ENCODE assay signal across 13 cellular contexts in the genomic region with DNA sequence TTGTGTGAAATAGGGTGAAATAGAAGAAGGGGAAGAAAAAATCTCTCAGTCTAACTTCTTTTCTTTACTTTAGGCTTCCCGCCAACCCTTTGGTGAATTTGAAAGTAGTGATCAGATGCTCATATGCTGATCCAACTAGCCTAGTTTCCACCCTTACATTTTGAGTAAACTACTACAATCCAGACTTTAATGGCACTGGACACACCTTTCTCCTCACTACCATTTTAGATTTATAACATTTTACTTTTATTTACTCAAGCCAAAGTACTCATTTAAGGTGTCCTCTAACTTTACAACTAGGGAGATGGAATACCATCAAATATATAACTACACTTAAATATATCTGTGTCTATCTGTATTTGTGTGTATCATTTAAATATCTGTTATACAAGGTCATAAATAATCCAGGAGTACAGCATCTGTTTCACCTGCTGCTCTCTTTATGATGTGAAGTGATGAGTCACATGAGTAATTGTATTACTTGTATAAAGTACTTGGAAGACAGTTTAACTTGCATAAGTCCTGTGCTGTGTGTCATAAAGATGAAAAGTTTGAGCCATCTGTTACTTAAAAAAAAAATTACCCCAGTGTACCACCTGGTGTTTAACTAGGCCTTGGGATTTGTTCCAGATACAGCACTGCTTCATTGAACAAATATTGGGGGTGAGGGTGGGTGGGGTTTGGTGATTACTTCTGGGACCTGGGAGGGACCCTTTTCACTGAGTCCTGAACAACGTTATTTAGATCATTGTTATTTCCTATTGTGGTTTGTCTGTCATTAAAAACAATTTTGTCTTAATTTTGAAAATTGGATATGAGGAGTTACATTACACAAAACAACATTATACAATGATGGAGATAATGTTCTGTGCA.
DNase-seq lines count a peak whose midpoint lies in the region; ATAC-seq and TF ChIP-seq lines count a peak whose summit lies in the region.
"Had no signal": no experiment of that assay in that cellular context is flagged by ENCODE, and none has a peak within 500 bp of the region (broad histone marks: within the 10 kb centered on the region; RNA-seq: fewer than 3 reads in every experiment).

No MANE protein-coding gene starts in this region.

- no TSS peak for BruUV-seq in OCI-LY7 (replicated peaks; lab: Mats Ljungman, UMichigan)

- no peaks in the 10 kb centered on the region for H3K27me3 ChIP-seq in AG04450 (ENCODE audit: control insufficient read depth, insufficient read depth, low read length)
- no peaks in the 10 kb centered on the region for H3K27me3 ChIP-seq in left ventricle myocardium inferior (ENCODE audit: low read depth)
- H3K27me3 ChIP-seq: right lobe of liver, SJSA1 had no signal

- no peak for TF ChIP-seq CTCF in AG04450 (IDR thresholded peaks at IDR 0.05; ENCODE audit: low read depth, low read length)
- TF ChIP-seq CTCF in HEK293 (tag by site-specific recombination; IDR thresholded peaks at IDR 0.05), result no peak
- no peak for TF ChIP-seq CTCF in left ventricle myocardium inferior (IDR thresholded peaks at IDR 0.05; ENCODE audit: borderline replicate concordance)
- no peak for TF ChIP-seq CTCF in OCI-LY7 (conservative IDR thresholded peaks at IDR 0.05; ENCODE audit: low read length)

- no peak for ATAC-seq in effector memory CD8-positive, alpha-beta T cell (replicated peaks)
- ATAC-seq in GM18858 (IDR thresholded peaks at IDR 0.05; ENCODE audit: unreplicated experiment), result no peak

- H3K36me3 Mint-ChIP-seq in effector memory CD8-positive, alpha-beta T cell (ENCODE audit: insufficient read depth), result peaks cover 4% of the 10 kb centered on the region

- peak; percentile 30 for DNase-seq in AG04450 (ENCODE audit: low read depth, low spot score)
- peak; percentile 32 for DNase-seq in NCI-H2196 treated with DMSO at 0.1 percent for 48 hours (lab: John Stamatoyannopoulos, UW; ENCODE audit: unreplicated experiment)
- no peak for DNase-seq in effector memory CD8-positive, alpha-beta T cell
- no peak for DNase-seq in left ventricle myocardium inferior
- no peak for DNase-seq in activated effector memory CD4-positive, alpha-beta T cell treated with anti-CD3 and anti-CD28 coated beads, Interleukin-2, amount 50 U/mL, for 16 hours
- DNase-seq in OCI-LY7 (ENCODE audit: low spot score), result no peak
- DNase-seq: activated CD8-positive, alpha-beta memory T cell treated with anti-CD3 and anti-CD28 coated beads, Interleukin-2, amount 50 U/mL, for 4 hours; CD4-positive, alpha-beta T cell; right lobe of liver; stimulated activated naive CD4-positive, alpha-beta T cell treated with Interleukin-2 at 50 U/mL for 16 hours had no signal

- intact Hi-C loops in left ventricle myocardium inferior (cut with micrococcal nuclease), result no loop called here
- intact Hi-C loops in OCI-LY7 (cut with micrococcal nuclease; ENCODE audit: unreplicated experiment), result no loop called here

- H3K4me1 ChIP-seq in HEK293 (ENCODE audit: control insufficient read depth, insufficient read depth, low read length) (peaks cover 27% of the 10 kb centered on the region), left ventricle myocardium inferior (peaks cover 4% of the 10 kb centered on the region), OCI-LY7 (ENCODE audit: insufficient read depth, low read length, poor library complexity, severe bottlenecking) (no peaks in the 10 kb centered on the region)
- H3K4me1 ChIP-seq: SJSA1 had no signal

- H3K9me2 ChIP-seq in OCI-LY7 (ENCODE audit: insufficient read depth, low read length), result no peaks in the 10 kb centered on the region

- H3K27ac ChIP-seq in AG04450 (ENCODE audit: low read depth, low read length) (no peak overlapping the region), HEK293 (ENCODE audit: extremely low read depth, low read depth, low read length) (no peak overlapping the region), left ventricle myocardium inferior (replicated peaks) (no peak overlapping the region), OCI-LY7 (ENCODE audit: low read depth, low read length, poor library complexity, severe bottlenecking) (no peak overlapping the region)
- H3K27ac ChIP-seq: right lobe of liver, SJSA1 had no signal

- no peak overlapping the region for H2AFZ ChIP-seq in OCI-LY7 (ENCODE audit: low read length)

- POLR2A ChIA-PET in AG04450 (lab: Yijun Ruan, JAX) (no interaction called here), HEK293 (lab: Yijun Ruan, JAX) (no interaction called here), OCI-LY7 (lab: Charles Lee) (no interaction called here)

- H3K27ac Mint-ChIP-seq in effector memory CD8-positive, alpha-beta T cell, result peak overlapping the region; percentile 5 to 65
- H3K27ac Mint-ChIP-seq: CD4-positive, alpha-beta T cell had no signal

- CTCF ChIA-PET in AG04450 (lab: Charles Lee) (no interaction called here), HEK293 (lab: Yijun Ruan, JAX) (no interaction called here), OCI-LY7 (lab: Charles Lee; ENCODE audit: unreplicated experiment) (no interaction called here)

- H3K27me3 Mint-ChIP-seq in effector memory CD8-positive, alpha-beta T cell, result no peaks in the 10 kb centered on the region
- H3K27me3 Mint-ChIP-seq: CD4-positive, alpha-beta T cell had no signal

- H3K79me2 ChIP-seq in OCI-LY7 (ENCODE audit: insufficient read depth, low read depth, low read length), result no peaks in the 10 kb centered on the region

- no peaks in the 10 kb centered on the region for H3K36me3 ChIP-seq in HEK293 (ENCODE audit: control insufficient read depth in 2 of 2, insufficient read depth in 1 of 2, low read length in 2 of 2)
- H3K36me3 ChIP-seq in left ventricle myocardium inferior, result no peaks in the 10 kb centered on the region
- H3K36me3 ChIP-seq in OCI-LY7 (ENCODE audit: insufficient read depth, low read length), result no peaks in the 10 kb centered on the region
- H3K36me3 ChIP-seq: right lobe of liver, SJSA1 had no signal

- no peak overlapping the region for H3K4me3 ChIP-seq in AG04450 (ENCODE audit: low read depth, low read length)
- no peak overlapping the region for H3K4me3 ChIP-seq in HEK293 (ENCODE audit: low read depth, low read length)
- no peak overlapping the region for H3K4me3 ChIP-seq in left ventricle myocardium inferior
- no peak overlapping the region for H3K4me3 ChIP-seq in OCI-LY7 (ENCODE audit: low read depth, low read length, poor library complexity, severe bottlenecking)
- H3K4me3 ChIP-seq: right lobe of liver, SJSA1 had no signal

- H3K9me3 ChIP-seq in AG04450 (ENCODE audit: control insufficient read depth, insufficient read depth, low read length) (no peaks in the 10 kb centered on the region; the same call in 1 of the 2 replicates), HEK293 (ENCODE audit: control insufficient read depth, insufficient read depth, low read depth, low read length) (no peaks in the 10 kb centered on the region), left ventricle myocardium inferior (replicated peaks) (no peaks in the 10 kb centered on the region), OCI-LY7 (ENCODE audit: low read length) (no peaks in the 10 kb centered on the region)
- H3K9me3 ChIP-seq: right lobe of liver, SJSA1 had no signal

- H3K4me3 Mint-ChIP-seq in effector memory CD8-positive, alpha-beta T cell, result no peak overlapping the region
- H3K4me3 Mint-ChIP-seq: CD4-positive, alpha-beta T cell had no signal

- H3K4me1 Mint-ChIP-seq in effector memory CD8-positive, alpha-beta T cell (ENCODE audit: low read depth in 2 of 2), result peaks cover 27 to 48% of the 10 kb centered on the region in 2 donors

- H3K9me3 Mint-ChIP-seq in effector memory CD8-positive, alpha-beta T cell, result no peaks in the 10 kb centered on the region
- H3K9me3 Mint-ChIP-seq: CD4-positive, alpha-beta T cell had no signal

- H4K20me1 ChIP-seq in OCI-LY7 (ENCODE audit: insufficient read depth, low read length), result 0 out of 2 replicates have a peak, but pooled peaks cover 5% of the 10 kb centered on the region

- H3K4me2 ChIP-seq in OCI-LY7 (ENCODE audit: low read length), result no peak overlapping the region

TF ChIP-seq in HEK293, 187 proteins besides CTCF, POLR2A, EP300 and RAD21 (continues in another document):
- TF ChIP-seq, protein P1, sequence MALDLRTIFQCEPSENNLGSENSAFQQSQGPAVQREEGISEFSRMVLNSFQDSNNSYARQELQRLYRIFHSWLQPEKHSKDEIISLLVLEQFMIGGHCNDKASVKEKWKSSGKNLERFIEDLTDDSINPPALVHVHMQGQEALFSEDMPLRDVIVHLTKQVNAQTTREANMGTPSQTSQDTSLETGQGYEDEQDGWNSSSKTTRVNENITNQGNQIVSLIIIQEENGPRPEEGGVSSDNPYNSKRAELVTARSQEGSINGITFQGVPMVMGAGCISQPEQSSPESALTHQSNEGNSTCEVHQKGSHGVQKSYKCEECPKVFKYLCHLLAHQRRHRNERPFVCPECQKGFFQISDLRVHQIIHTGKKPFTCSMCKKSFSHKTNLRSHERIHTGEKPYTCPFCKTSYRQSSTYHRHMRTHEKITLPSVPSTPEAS (tag by site-specific recombination; IDR thresholded peaks at IDR 0.05), result no peak
- no peak for TF ChIP-seq ZNF146 (tag by site-specific recombination; IDR thresholded peaks at IDR 0.05)
- TF ChIP-seq ZNF747 (tag by site-specific recombination; IDR thresholded peaks at IDR 0.05), result no peak
- TF ChIP-seq ZNF157 (tag by site-specific recombination; IDR thresholded peaks at IDR 0.05), result no peak
- no peak for TF ChIP-seq ZNF658 (tag by site-specific recombination; IDR thresholded peaks at IDR 0.05)
- TF ChIP-seq, protein P2, sequence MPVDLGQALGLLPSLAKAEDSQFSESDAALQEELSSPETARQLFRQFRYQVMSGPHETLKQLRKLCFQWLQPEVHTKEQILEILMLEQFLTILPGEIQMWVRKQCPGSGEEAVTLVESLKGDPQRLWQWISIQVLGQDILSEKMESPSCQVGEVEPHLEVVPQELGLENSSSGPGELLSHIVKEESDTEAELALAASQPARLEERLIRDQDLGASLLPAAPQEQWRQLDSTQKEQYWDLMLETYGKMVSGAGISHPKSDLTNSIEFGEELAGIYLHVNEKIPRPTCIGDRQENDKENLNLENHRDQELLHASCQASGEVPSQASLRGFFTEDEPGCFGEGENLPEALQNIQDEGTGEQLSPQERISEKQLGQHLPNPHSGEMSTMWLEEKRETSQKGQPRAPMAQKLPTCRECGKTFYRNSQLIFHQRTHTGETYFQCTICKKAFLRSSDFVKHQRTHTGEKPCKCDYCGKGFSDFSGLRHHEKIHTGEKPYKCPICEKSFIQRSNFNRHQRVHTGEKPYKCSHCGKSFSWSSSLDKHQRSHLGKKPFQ (tag by site-specific recombination; IDR thresholded peaks at IDR 0.05), result no peak
- TF ChIP-seq SP2 (tag by site-specific recombination; IDR thresholded peaks at IDR 0.05), result no peak

Comparison
In these comparisons a context has a peak if more than half of its experiments do, and no peak if none do; other contexts are left out.
1. DNase-seq: peak in AG04450 (single experiment) and NCI-H2196 treated with DMSO at 0.1 percent for 48 hours (single experiment); none in effector memory CD8-positive, alpha-beta T cell (0 of 3), left ventricle myocardium inferior (single experiment), activated effector memory CD4-positive, alpha-beta T cell treated with anti-CD3 and anti-CD28 coated beads, Interleukin-2, amount 50 U/mL, for 16 hours (single experiment) and OCI-LY7 (single experiment).